Comparison of ENCODE assay signal across 1 cellular context in the genomic region with DNA sequence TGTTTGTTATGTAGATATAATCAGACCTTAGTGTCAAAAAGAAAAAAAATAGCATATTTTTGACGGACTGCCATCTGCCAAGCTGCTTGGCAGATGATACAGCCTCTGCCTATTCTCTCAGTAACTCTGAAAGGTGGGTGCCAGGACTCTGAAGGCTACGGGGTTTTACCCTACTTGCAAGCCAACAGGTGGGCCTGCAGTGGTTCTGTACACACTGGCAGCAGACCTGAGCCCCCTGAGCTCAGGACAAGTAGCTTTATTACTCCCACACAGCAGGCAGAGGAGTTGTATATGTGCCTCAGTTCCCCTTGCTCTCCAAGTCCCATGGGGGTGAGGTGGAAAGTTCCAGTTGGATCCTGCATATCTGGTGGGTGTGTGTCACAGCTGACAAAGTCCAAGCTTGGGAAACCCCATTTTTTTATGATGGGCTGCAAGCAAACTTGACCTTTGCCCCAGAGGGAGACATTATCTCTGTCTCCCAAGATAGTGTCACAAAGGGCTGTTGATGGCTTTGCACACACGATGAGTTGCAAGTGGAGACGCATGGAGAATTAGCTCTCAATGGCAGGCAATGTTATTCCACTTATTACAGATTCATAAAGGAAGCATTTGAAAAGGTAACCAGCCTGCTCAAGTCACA.
TF ChIP-seq lines count a peak whose summit lies in the region.

No MANE protein-coding gene starts in this region.

TF ChIP-seq in HepG2, 621 proteins besides CTCF, POLR2A, EP300 and RAD21 (continued from another document and continues in another):
- TF ChIP-seq, protein P1, sequence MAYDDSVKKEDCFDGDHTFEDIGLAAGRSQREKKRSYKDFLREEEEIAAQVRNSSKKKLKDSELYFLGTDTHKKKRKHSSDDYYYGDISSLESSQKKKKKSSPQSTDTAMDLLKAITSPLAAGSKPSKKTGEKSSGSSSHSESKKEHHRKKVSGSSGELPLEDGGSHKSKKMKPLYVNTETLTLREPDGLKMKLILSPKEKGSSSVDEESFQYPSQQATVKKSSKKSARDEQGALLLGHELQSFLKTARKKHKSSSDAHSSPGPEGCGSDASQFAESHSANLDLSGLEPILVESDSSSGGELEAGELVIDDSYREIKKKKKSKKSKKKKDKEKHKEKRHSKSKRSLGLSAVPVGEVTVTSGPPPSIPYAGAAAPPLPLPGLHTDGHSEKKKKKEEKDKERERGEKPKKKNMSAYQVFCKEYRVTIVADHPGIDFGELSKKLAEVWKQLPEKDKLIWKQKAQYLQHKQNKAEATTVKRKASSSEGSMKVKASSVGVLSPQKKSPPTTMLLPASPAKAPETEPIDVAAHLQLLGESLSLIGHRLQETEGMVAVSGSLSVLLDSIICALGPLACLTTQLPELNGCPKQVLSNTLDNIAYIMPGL (CRISPR knock-in tag; IDR thresholded peaks at IDR 0.05; ENCODE audit: borderline replicate concordance in 1 of 2, low read depth in 1 of 2), result peak in 1 of 2 experiments; percentile 55; a peak in 1 of 4 replicates
- TF ChIP-seq ZNF232 (CRISPR knock-in tag; IDR thresholded peaks at IDR 0.05; ENCODE audit: borderline replicate concordance) (no peak), ZBTB38 (CRISPR knock-in tag; IDR thresholded peaks at IDR 0.05) (peak; percentile 75), SOX5 (CRISPR knock-in tag; IDR thresholded peaks at IDR 0.05; ENCODE audit: borderline replicate concordance) (peak; percentile 84), PHF21A (CRISPR knock-in tag; IDR thresholded peaks at IDR 0.05) (peak; percentile 69; the same call in 1 of the 2 replicates), ZNF207 (IDR thresholded peaks at IDR 0.05; ENCODE audit: borderline replicate concordance) (no peak), DMAP1 (CRISPR knock-in tag; IDR thresholded peaks at IDR 0.05) (peak; percentile 72; the same call in 1 of the 2 replicates), CEBPG (CRISPR knock-in tag; IDR thresholded peaks at IDR 0.05) (peak; percentile 77), CCAR2 (optimal IDR thresholded peaks at IDR 0.05; ENCODE audit: low read depth, low read length) (no peak), MTF2 (CRISPR knock-in tag; IDR thresholded peaks at IDR 0.05; ENCODE audit: borderline replicate concordance) (0 out of 2 replicates have a peak, but pooled peaks have one; percentile 17), ZNF337 (CRISPR knock-in tag; IDR thresholded peaks at IDR 0.05; ENCODE audit: borderline replicate concordance, low read depth) (no peak), BCL6 (CRISPR knock-in tag; IDR thresholded peaks at IDR 0.05) (peak; percentile 84), ERF (CRISPR knock-in tag; IDR thresholded peaks at IDR 0.05) (peak; percentile 76), HOXA9 (CRISPR knock-in tag; IDR thresholded peaks at IDR 0.05; ENCODE audit: borderline replicate concordance) (no peak), RFXAP (CRISPR knock-in tag; IDR thresholded peaks at IDR 0.05; ENCODE audit: borderline replicate concordance) (peak; percentile 72; the same call in 1 of the 2 replicates), IKZF1 (IDR thresholded peaks at IDR 0.05) (no peak), DR1 (CRISPR knock-in tag; IDR thresholded peaks at IDR 0.05) (no peak), ZC3H4 (CRISPR knock-in tag; IDR thresholded peaks at IDR 0.05; ENCODE audit: borderline replicate concordance) (no peak), ZNF7 (CRISPR knock-in tag; IDR thresholded peaks at IDR 0.05) (no peak), FOXP1 (IDR thresholded peaks at IDR 0.05) (no peak), FOXP1 (CRISPR knock-in tag; IDR thresholded peaks at IDR 0.05) (no peak), ZNF782 (CRISPR knock-in tag; IDR thresholded peaks at IDR 0.05; ENCODE audit: borderline replicate concordance) (0 out of 2 replicates have a peak, but pooled peaks have one; percentile 50), ZNF891 (CRISPR knock-in tag; IDR thresholded peaks at IDR 0.05) (no peak), MYC (CRISPR knock-in tag; IDR thresholded peaks at IDR 0.05; ENCODE audit: borderline replicate concordance) (peak; percentile 26; the same call in 1 of the 2 replicates), ZNF749 (CRISPR knock-in tag; IDR thresholded peaks at IDR 0.05; ENCODE audit: borderline replicate concordance) (no peak), U2AF2 (IDR thresholded peaks at IDR 0.05; ENCODE audit: low read depth, low read length) (no peak), TEAD2 (CRISPR knock-in tag; IDR thresholded peaks at IDR 0.05) (no peak), NFATC3 (CRISPR knock-in tag; IDR thresholded peaks at IDR 0.05) (no peak), EZH2 (conservative IDR thresholded peaks at IDR 0.05; ENCODE audit: low read depth, low read length) (no peak), MIXL1 (CRISPR knock-in tag; IDR thresholded peaks at IDR 0.05) (no peak; the same call in 1 of the 2 replicates), MED1 (CRISPR knock-in tag; IDR thresholded peaks at IDR 0.05) (peak; percentile 88), CBX5 (CRISPR knock-in tag; IDR thresholded peaks at IDR 0.05; ENCODE audit: borderline replicate concordance) (peak; percentile 76; the same call in 1 of the 2 replicates), MED13 (CRISPR knock-in tag; IDR thresholded peaks at IDR 0.05) (peak; percentile 79; the same call in 1 of the 2 replicates), TEAD3 (CRISPR knock-in tag; optimal IDR thresholded peaks at IDR 0.05; ENCODE audit: borderline replicate concordance) (peak; percentile 64), KLF11 (CRISPR knock-in tag; IDR thresholded peaks at IDR 0.05) (no peak), ZNF496 (CRISPR knock-in tag; IDR thresholded peaks at IDR 0.05; ENCODE audit: insufficient replicate concordance) (no peak), YY1 (IDR thresholded peaks at IDR 0.05; ENCODE audit: insufficient read depth, insufficient replicate concordance, low read depth, low read length) (no peak)
- TF ChIP-seq, protein P2, sequence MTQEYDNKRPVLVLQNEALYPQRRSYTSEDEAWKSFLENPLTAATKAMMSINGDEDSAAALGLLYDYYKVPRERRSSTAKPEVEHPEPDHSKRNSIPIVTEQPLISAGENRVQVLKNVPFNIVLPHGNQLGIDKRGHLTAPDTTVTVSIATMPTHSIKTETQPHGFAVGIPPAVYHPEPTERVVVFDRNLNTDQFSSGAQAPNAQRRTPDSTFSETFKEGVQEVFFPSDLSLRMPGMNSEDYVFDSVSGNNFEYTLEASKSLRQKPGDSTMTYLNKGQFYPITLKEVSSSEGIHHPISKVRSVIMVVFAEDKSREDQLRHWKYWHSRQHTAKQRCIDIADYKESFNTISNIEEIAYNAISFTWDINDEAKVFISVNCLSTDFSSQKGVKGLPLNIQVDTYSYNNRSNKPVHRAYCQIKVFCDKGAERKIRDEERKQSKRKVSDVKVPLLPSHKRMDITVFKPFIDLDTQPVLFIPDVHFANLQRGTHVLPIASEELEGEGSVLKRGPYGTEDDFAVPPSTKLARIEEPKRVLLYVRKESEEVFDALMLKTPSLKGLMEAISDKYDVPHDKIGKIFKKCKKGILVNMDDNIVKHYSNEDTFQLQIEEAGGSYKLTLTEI (CRISPR knock-in tag; conservative IDR thresholded peaks at IDR 0.05), result no peak
- TF ChIP-seq, protein P3, sequence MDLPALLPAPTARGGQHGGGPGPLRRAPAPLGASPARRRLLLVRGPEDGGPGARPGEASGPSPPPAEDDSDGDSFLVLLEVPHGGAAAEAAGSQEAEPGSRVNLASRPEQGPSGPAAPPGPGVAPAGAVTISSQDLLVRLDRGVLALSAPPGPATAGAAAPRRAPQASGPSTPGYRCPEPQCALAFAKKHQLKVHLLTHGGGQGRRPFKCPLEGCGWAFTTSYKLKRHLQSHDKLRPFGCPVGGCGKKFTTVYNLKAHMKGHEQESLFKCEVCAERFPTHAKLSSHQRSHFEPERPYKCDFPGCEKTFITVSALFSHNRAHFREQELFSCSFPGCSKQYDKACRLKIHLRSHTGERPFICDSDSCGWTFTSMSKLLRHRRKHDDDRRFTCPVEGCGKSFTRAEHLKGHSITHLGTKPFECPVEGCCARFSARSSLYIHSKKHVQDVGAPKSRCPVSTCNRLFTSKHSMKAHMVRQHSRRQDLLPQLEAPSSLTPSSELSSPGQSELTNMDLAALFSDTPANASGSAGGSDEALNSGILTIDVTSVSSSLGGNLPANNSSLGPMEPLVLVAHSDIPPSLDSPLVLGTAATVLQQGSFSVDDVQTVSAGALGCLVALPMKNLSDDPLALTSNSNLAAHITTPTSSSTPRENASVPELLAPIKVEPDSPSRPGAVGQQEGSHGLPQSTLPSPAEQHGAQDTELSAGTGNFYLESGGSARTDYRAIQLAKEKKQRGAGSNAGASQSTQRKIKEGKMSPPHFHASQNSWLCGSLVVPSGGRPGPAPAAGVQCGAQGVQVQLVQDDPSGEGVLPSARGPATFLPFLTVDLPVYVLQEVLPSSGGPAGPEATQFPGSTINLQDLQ (CRISPR knock-in tag; IDR thresholded peaks at IDR 0.05), result peak; percentile 99
- TF ChIP-seq, protein P4, sequence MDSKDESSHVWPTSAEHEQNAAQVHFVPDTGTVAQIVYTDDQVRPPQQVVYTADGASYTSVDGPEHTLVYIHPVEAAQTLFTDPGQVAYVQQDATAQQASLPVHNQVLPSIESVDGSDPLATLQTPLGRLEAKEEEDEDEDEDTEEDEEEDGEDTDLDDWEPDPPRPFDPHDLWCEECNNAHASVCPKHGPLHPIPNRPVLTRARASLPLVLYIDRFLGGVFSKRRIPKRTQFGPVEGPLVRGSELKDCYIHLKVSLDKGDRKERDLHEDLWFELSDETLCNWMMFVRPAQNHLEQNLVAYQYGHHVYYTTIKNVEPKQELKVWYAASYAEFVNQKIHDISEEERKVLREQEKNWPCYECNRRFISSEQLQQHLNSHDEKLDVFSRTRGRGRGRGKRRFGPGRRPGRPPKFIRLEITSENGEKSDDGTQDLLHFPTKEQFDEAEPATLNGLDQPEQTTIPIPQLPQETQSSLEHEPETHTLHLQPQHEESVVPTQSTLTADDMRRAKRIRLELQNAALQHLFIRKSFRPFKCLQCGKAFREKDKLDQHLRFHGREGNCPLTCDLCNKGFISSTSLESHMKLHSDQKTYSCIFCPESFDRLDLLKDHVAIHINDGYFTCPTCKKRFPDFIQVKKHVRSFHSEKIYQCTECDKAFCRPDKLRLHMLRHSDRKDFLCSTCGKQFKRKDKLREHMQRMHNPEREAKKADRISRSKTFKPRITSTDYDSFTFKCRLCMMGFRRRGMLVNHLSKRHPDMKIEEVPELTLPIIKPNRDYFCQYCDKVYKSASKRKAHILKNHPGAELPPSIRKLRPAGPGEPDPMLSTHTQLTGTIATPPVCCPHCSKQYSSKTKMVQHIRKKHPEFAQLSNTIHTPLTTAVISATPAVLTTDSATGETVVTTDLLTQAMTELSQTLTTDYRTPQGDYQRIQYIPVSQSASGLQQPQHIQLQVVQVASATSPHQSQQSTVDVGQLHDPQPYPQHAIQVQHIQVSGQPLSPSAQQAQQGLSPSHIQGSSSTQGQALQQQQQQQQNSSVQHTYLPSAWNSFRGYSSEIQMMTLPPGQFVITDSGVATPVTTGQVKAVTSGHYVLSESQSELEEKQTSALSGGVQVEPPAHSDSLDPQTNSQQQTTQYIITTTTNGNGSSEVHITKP (CRISPR knock-in tag; IDR thresholded peaks at IDR 0.05; ENCODE audit: low read depth), result peak; percentile 73
- TF ChIP-seq, protein P5, sequence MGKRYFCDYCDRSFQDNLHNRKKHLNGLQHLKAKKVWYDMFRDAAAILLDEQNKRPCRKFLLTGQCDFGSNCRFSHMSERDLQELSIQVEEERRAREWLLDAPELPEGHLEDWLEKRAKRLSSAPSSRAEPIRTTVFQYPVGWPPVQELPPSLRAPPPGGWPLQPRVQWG (CRISPR knock-in tag; IDR thresholded peaks at IDR 0.05; ENCODE audit: borderline replicate concordance, low read depth), result no peak
- TF ChIP-seq, protein P6, sequence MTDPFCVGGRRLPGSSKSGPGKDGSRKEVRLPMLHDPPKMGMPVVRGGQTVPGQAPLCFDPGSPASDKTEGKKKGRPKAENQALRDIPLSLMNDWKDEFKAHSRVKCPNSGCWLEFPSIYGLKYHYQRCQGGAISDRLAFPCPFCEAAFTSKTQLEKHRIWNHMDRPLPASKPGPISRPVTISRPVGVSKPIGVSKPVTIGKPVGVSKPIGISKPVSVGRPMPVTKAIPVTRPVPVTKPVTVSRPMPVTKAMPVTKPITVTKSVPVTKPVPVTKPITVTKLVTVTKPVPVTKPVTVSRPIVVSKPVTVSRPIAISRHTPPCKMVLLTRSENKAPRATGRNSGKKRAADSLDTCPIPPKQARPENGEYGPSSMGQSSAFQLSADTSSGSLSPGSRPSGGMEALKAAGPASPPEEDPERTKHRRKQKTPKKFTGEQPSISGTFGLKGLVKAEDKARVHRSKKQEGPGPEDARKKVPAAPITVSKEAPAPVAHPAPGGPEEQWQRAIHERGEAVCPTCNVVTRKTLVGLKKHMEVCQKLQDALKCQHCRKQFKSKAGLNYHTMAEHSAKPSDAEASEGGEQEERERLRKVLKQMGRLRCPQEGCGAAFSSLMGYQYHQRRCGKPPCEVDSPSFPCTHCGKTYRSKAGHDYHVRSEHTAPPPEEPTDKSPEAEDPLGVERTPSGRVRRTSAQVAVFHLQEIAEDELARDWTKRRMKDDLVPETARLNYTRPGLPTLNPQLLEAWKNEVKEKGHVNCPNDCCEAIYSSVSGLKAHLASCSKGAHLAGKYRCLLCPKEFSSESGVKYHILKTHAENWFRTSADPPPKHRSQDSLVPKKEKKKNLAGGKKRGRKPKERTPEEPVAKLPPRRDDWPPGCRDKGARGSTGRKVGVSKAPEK (CRISPR knock-in tag; IDR thresholded peaks at IDR 0.05; ENCODE audit: borderline replicate concordance), result peak; percentile 62; the same call in 1 of the 2 replicates
- TF ChIP-seq, protein P7, sequence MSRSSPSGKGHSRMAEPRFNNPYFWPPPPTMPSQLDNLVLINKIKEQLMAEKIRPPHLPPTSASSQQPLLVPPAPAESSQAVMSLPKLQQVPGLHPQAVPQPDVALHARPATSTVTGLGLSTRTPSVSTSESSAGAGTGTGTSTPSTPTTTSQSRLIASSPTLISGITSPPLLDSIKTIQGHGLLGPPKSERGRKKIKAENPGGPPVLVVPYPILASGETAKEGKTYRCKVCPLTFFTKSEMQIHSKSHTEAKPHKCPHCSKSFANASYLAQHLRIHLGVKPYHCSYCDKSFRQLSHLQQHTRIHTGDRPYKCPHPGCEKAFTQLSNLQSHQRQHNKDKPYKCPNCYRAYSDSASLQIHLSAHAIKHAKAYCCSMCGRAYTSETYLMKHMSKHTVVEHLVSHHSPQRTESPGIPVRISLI (CRISPR knock-in tag; IDR thresholded peaks at IDR 0.05; ENCODE audit: borderline replicate concordance), result peak; percentile 98
- TF ChIP-seq, protein P8, sequence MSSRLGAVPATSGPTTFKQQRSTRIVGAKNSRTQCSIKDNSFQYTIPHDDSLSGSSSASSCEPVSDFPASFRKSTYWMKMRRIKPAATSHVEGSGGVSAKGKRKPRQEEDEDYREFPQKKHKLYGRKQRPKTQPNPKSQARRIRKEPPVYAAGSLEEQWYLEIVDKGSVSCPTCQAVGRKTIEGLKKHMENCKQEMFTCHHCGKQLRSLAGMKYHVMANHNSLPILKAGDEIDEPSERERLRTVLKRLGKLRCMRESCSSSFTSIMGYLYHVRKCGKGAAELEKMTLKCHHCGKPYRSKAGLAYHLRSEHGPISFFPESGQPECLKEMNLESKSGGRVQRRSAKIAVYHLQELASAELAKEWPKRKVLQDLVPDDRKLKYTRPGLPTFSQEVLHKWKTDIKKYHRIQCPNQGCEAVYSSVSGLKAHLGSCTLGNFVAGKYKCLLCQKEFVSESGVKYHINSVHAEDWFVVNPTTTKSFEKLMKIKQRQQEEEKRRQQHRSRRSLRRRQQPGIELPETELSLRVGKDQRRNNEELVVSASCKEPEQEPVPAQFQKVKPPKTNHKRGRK (CRISPR knock-in tag; IDR thresholded peaks at IDR 0.05), result no peak
- TF ChIP-seq, protein P9, sequence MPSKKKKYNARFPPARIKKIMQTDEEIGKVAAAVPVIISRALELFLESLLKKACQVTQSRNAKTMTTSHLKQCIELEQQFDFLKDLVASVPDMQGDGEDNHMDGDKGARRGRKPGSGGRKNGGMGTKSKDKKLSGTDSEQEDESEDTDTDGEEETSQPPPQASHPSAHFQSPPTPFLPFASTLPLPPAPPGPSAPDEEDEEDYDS (CRISPR knock-in tag; IDR thresholded peaks at IDR 0.05), result no peak
